ENCODE assay signal across 8 cellular contexts in genomic region chr3:12158387-12159226, GRCh38. TPM values are rescaled to one million over a fixed set of nuclear protein-coding genes. Genes with fewer than 3 reads are reported as not detected.
DNase-seq lines count a peak whose midpoint lies in the region; ATAC-seq, FAIRE-seq and TF ChIP-seq lines count a peak whose summit lies in the region.

TSS of gene TIMP4 (minus strand) at chr3:12158912. CDS start at chr3:12158840, 72 bp downstream.

- 24 to 36% (median 30%) methylated on average over 18 to 34 of the region's 34 CpGs for WGBS in adrenal gland, 4 donors
- no CpG with 5 or more reads among the region's 34 CpGs for WGBS in iPS DF 6.9 (ENCODE audit: insufficient coverage, insufficient read length)

- FAIRE-seq in H54 (lab: Jason Lieb, UNC), result peak; percentile 52

- H3K4me3 ChIP-seq in adrenal gland (peak within 1 kb of the TSS in 2 of 4 donors; percentile 24 to 48), iPS DF 6.9 (ENCODE audit: low read length) (peak within 1 kb of the TSS; percentile 35; the same call in 1 of the 2 replicates), skeletal muscle cell (ENCODE audit: low read depth, low read length) (peak within 1 kb of the TSS; percentile 37)

- H3K27me3 ChIP-seq in adrenal gland (no peaks in the 10 kb centered on the region), iPS DF 6.9 (ENCODE audit: control insufficient read depth, insufficient read depth, low read length) (no peaks in the 10 kb centered on the region)

- TF ChIP-seq POLR2A in H54 (IDR thresholded peaks at IDR 0.05; ENCODE audit: low read depth, low read length), result no peak
- TF ChIP-seq POLR2A in adrenal gland (IDR thresholded peaks at IDR 0.05), result no peak

- peak; percentile 76 for DNase-seq in H54 (ENCODE audit: insufficient read length, low spot score)
- peak in 4 of 7 donors; percentile 10 to 64 (median 28) for DNase-seq in adrenal gland
- no peak for DNase-seq in iPS DF 6.9 (ENCODE audit: low read depth, low spot score)
- peak; percentile 79 for DNase-seq in skeletal muscle cell (ENCODE audit: low read depth)
- no peak for DNase-seq in NCI-H1436 treated with DMSO at 0.1 percent for 48 hours (lab: John Stamatoyannopoulos, UW)

- H3K36me3 ChIP-seq in adrenal gland (replicated peaks in 1 of 2) (no peaks in the 10 kb centered on the region), iPS DF 6.9 (ENCODE audit: control insufficient read depth, insufficient read depth, low read length) (no peaks in the 10 kb centered on the region)

- intact Hi-C loops in adrenal gland (cut with DNase I), result no loop called here

- peak within 1 kb of the TSS in 4 of 5 donors; percentile 11 to 83 (median 36) for H3K27ac ChIP-seq in adrenal gland
- H3K27ac ChIP-seq in iPS DF 6.9 (ENCODE audit: low read length), result no peak within 1 kb of the TSS

- H3K9me3 ChIP-seq in adrenal gland (replicated peaks in 1 of 3) (no peaks in the 10 kb centered on the region), iPS DF 6.9 (ENCODE audit: control insufficient read depth, insufficient read depth, low read length) (no peaks in the 10 kb centered on the region)

- ATAC-seq in GM18498 (IDR thresholded peaks at IDR 0.05; ENCODE audit: unreplicated experiment) (no peak), HG03175 (IDR thresholded peaks at IDR 0.05; ENCODE audit: unreplicated experiment) (no peak), HG03196 (IDR thresholded peaks at IDR 0.05; ENCODE audit: unreplicated experiment) (no peak)

- no peak for TF ChIP-seq CTCF in adrenal gland (IDR thresholded peaks at IDR 0.05)

- H3K4me1 ChIP-seq in adrenal gland (replicated peaks in 1 of 2), result peaks cover 0 to 7% of the 10 kb centered on the region in 2 donors
- H3K4me1 ChIP-seq in iPS DF 6.9 (ENCODE audit: control insufficient read depth, insufficient read depth, low read length), result peaks cover 7% of the 10 kb centered on the region; the same call in 1 of the 2 replicates

RNA-seq across cellular contexts. Expression of gene TIMP4, which starts in this region (rescaled TPM):
- total RNA-seq in adrenal gland, result 10 to 100 TPM in 5 of 8 donors, 1 to 10 TPM in 3; 4.0 to 34.3 (median 11.4) TPM
- polyA plus RNA-seq in adrenal gland, result 10 to 100 TPM in 1 of 3 donors, 1 to 10 TPM in 2; 6.3 to 14.1 (median 6.8) TPM

Comparison
In these comparisons a context has a peak if more than half of its experiments do, and no peak if none do; other contexts are left out.
1. DNase-seq: peak in H54 (single experiment), adrenal gland (4 of 7) and skeletal muscle cell (single experiment); none in iPS DF 6.9 (single experiment) and NCI-H1436 treated with DMSO at 0.1 percent for 48 hours (single experiment).